ENCODE assay signal across 16 cellular contexts in genomic region chr10:13928362-13928921, GRCh38.
"Had no signal": no experiment of that assay in that cellular context is flagged by ENCODE, and none has a peak within 500 bp of the region (broad histone marks: within the 10 kb centered on the region; RNA-seq: fewer than 3 reads in every experiment).

No MANE protein-coding gene starts in this region.

- H3K4me3 ChIP-seq: cardiac muscle cell, heart right ventricle, tibial nerve, vagina had no signal

- H3K27ac ChIP-seq: cardiac muscle cell, heart right ventricle, tibial nerve, vagina had no signal

- ATAC-seq: activated T-cell treated with anti-CD3 and anti-CD28 coated beads, Interleukin-2, amount 50 U/mL, for 72 hours; heart right ventricle; natural killer cell; stimulated activated naive CD8-positive, alpha-beta T cell treated with anti-CD3 and anti-CD28 coated beads, Interleukin-15, Interleukin-2, amounts not matched to agents 100 U/mL and 50 U/mL, for 24 hours had no signal

- H3K36me3 Mint-ChIP-seq: activated naive CD8-positive, alpha-beta T cell; natural killer cell had no signal

- H3K27me3 ChIP-seq: cardiac muscle cell, tibial nerve, vagina had no signal

- DNase-seq: activated CD4-positive, alpha-beta T cell treated with anti-CD3 and anti-CD28 coated beads, Interleukin-2, amount 50 U/mL, for 1 hour; activated CD4-positive, CD25-positive, alpha-beta regulatory T cell; activated CD8-positive, alpha-beta memory T cell treated with anti-CD3 and anti-CD28 coated beads for 24 hours; activated CD8-positive, alpha-beta memory T cell treated with anti-CD3 and anti-CD28 coated beads, Interleukin-2, amount 50 U/mL, for 48 hours; activated gamma-delta T cell treated with Interleukin-2 at 50 U/mL for 16 hours; activated T-cell treated with anti-CD3 and anti-CD28 coated beads, Interleukin-2, amount 50 U/mL, for 72 hours; amniotic stem cell; heart right ventricle; mesenchymal stem cell; natural killer cell; occipital lobe; stimulated activated naive CD8-positive, alpha-beta T cell treated with anti-CD3 and anti-CD28 coated beads, Interleukin-15, Interleukin-2, amounts not matched to agents 100 U/mL and 50 U/mL, for 24 hours had no signal

- H3K27ac Mint-ChIP-seq: activated naive CD8-positive, alpha-beta T cell; activated T-cell treated with anti-CD3 and anti-CD28 coated beads, Interleukin-2, amount 50 U/mL, for 72 hours; natural killer cell had no signal

- H3K9me3 Mint-ChIP-seq: activated T-cell treated with anti-CD3 and anti-CD28 coated beads, Interleukin-2, amount 50 U/mL, for 72 hours; natural killer cell had no signal

- H3K36me3 ChIP-seq: cardiac muscle cell, heart right ventricle, tibial nerve, vagina had no signal

- H3K9me3 ChIP-seq: heart right ventricle, tibial nerve, vagina had no signal

- H3K4me3 Mint-ChIP-seq: activated naive CD8-positive, alpha-beta T cell; activated T-cell treated with anti-CD3 and anti-CD28 coated beads, Interleukin-2, amount 50 U/mL, for 72 hours; natural killer cell had no signal
